ENCODE assay signal across 17 cellular contexts in genomic region chr2:86464654-86465053, GRCh38. TPM values are rescaled to one million over a fixed set of nuclear protein-coding genes. Genes with fewer than 3 reads are reported as not detected.
DNase-seq lines count a peak whose midpoint lies in the region; ATAC-seq, FAIRE-seq and TF ChIP-seq lines count a peak whose summit lies in the region.
"Had no signal": no experiment of that assay in that cellular context is flagged by ENCODE, and none has a peak within 500 bp of the region (broad histone marks: within the 10 kb centered on the region; RNA-seq: fewer than 3 reads in every experiment).

No MANE protein-coding gene starts in this region.

- H3K36me3 ChIP-seq in small intestine (ENCODE audit: control insufficient read depth in 2 of 2, insufficient read depth in 2 of 2, low read length in 2 of 2) (peaks cover 6 to 34% of the 10 kb centered on the region in 2 donors), SK-N-SH (replicated peaks in 1 of 2; ENCODE audit: control insufficient read depth in 1 of 2, insufficient read depth in 2 of 2, low read length in 1 of 2) (peaks cover 89 to 92% of the 10 kb centered on the region in 2 experiments)

- peak overlapping the region; percentile 15 for H3K4me3 Mint-ChIP-seq in T-helper 2 cell treated with Interferon-gamma antibody and Interleukin-4, amounts not matched to agents 5 μg/mL and 100 μg/mL, for 36 hours
- no peak overlapping the region for H3K4me3 Mint-ChIP-seq in effector memory CD8-positive, alpha-beta T cell
- H3K4me3 Mint-ChIP-seq in naive thymus-derived CD8-positive, alpha-beta T cell, result peak overlapping the region in 1 of 10 donors; percentile 12

- peaks cover 0 to 3% of the 10 kb centered on the region in 2 donors for H3K4me1 ChIP-seq in small intestine (ENCODE audit: control insufficient read depth in 2 of 2, insufficient read depth in 1 of 2, low read depth in 1 of 2, low read length in 1 of 2)
- no peaks in the 10 kb centered on the region for H3K4me1 ChIP-seq in SK-N-SH (ENCODE audit: control insufficient read depth in 1 of 2, insufficient read depth in 2 of 2, low read depth in 1 of 2, low read length in 1 of 2)
- H3K4me1 ChIP-seq: thyroid gland had no signal

- POLR2A ChIA-PET in naive thymus-derived CD8-positive, alpha-beta T cell (lab: Charles Lee), result no interaction called here
- POLR2A ChIA-PET in SK-N-SH (lab: Yijun Ruan, JAX), result no interaction called here

- peaks cover 8% of the 10 kb centered on the region; the same call in 1 of the 2 replicates for H4K20me1 ChIP-seq in SK-N-SH (ENCODE audit: insufficient read depth)

- H3K9me2 ChIP-seq in SK-N-SH, result no peaks in the 10 kb centered on the region

- H3K4me1 Mint-ChIP-seq in T-helper 2 cell treated with Interferon-gamma antibody and Interleukin-4, amounts not matched to agents 5 μg/mL and 100 μg/mL, for 36 hours (ENCODE audit: low read depth), result peaks cover 50% of the 10 kb centered on the region
- peaks cover 17 to 41% of the 10 kb centered on the region in 2 donors for H3K4me1 Mint-ChIP-seq in effector memory CD8-positive, alpha-beta T cell (ENCODE audit: low read depth in 2 of 2)
- H3K4me1 Mint-ChIP-seq in naive thymus-derived CD8-positive, alpha-beta T cell, result peaks cover 32 to 57% (median 45%) of the 10 kb centered on the region in 4 donors

- no peaks in the 10 kb centered on the region for H3K27me3 Mint-ChIP-seq in T-helper 2 cell treated with Interferon-gamma antibody and Interleukin-4, amounts not matched to agents 5 μg/mL and 100 μg/mL, for 36 hours (ENCODE audit: low read depth)
- H3K27me3 Mint-ChIP-seq in effector memory CD8-positive, alpha-beta T cell, result no peaks in the 10 kb centered on the region
- no peaks in the 10 kb centered on the region for H3K27me3 Mint-ChIP-seq in naive thymus-derived CD8-positive, alpha-beta T cell

- peaks cover 89% of the 10 kb centered on the region for H3K36me3 Mint-ChIP-seq in T-helper 2 cell treated with Interferon-gamma antibody and Interleukin-4, amounts not matched to agents 5 μg/mL and 100 μg/mL, for 36 hours (ENCODE audit: low read depth)
- H3K36me3 Mint-ChIP-seq in effector memory CD8-positive, alpha-beta T cell (ENCODE audit: insufficient read depth), result peaks cover 85% of the 10 kb centered on the region
- peaks cover 30 to 100% (median 45%) of the 10 kb centered on the region in 3 donors for H3K36me3 Mint-ChIP-seq in naive thymus-derived CD8-positive, alpha-beta T cell

- H3F3A ChIP-seq in SK-N-SH (replicated peaks; ENCODE audit: insufficient read depth), result peaks cover 4% of the 10 kb centered on the region

- H3K27me3 ChIP-seq in small intestine (ENCODE audit: control insufficient read depth in 2 of 2, insufficient read depth in 2 of 2, low read length in 2 of 2) (no peaks in the 10 kb centered on the region), SK-N-SH (ENCODE audit: insufficient read depth) (no peaks in the 10 kb centered on the region)
- H3K27me3 ChIP-seq: thyroid gland had no signal

- DNase-seq in T-helper 2 cell treated with Interferon-gamma antibody and Interleukin-4, amounts not matched to agents 5 μg/mL and 100 μg/mL, for 36 hours (ENCODE audit: low spot score), result peak; percentile 30
- DNase-seq in T-helper 2 cell (no peak), small intestine (no peak), SK-N-SH (no peak), NCI-H2107 treated with DMSO at 0.1 percent for 48 hours (lab: John Stamatoyannopoulos, UW; ENCODE audit: unreplicated experiment) (no peak)
- DNase-seq in effector memory CD8-positive, alpha-beta T cell, result no peak
- DNase-seq in naive thymus-derived CD8-positive, alpha-beta T cell, result no peak
- DNase-seq: 8988T; effector CD8-positive, alpha-beta T cell; GM23248; left colon; NCI-H1436; NCI-H446 treated with DMSO at 0.1 percent for 48 hours; SIG-M5; thyroid gland had no signal

- WGBS in small intestine, 3 donors, result 79 to 88% (median 87%) methylated on average over 3 of the region's 3 CpGs
- 95% methylated on average over 3 of the region's 3 CpGs for whole genome bisulfite sequencing in SK-N-SH (ENCODE audit: low lambda C conversion rate)

- H3K9me3 ChIP-seq in small intestine (ENCODE audit: control insufficient read depth, low read depth) (no peaks in the 10 kb centered on the region), SK-N-SH (no peaks in the 10 kb centered on the region)
- H3K9me3 ChIP-seq: thyroid gland had no signal

- peaks cover 4% of the 10 kb centered on the region; the same call in 1 of the 2 replicates for H3K79me2 ChIP-seq in SK-N-SH (ENCODE audit: insufficient read depth)

- H2AFZ ChIP-seq in SK-N-SH (ENCODE audit: low read depth), result no peak overlapping the region
- H2AFZ ChIP-seq: GM23248 had no signal

- peak; percentile 74 for ATAC-seq in HG02870 (IDR thresholded peaks at IDR 0.05; ENCODE audit: unreplicated experiment)
- no peak for ATAC-seq in effector memory CD8-positive, alpha-beta T cell (replicated peaks)
- ATAC-seq in naive thymus-derived CD8-positive, alpha-beta T cell, result no peak
- ATAC-seq: left colon had no signal

- H3K27ac ChIP-seq in small intestine (ENCODE audit: low read depth in 1 of 2, low read length in 1 of 2), result no peak overlapping the region
- no peak overlapping the region for H3K27ac ChIP-seq in SK-N-SH (ENCODE audit: low read depth in 2 of 2, low read length in 1 of 2)
- H3K27ac ChIP-seq: C4-2B, GM23248, thyroid gland had no signal

- H3K4me3 ChIP-seq in small intestine (ENCODE audit: low read depth in 1 of 2, low read length in 2 of 2) (no peak overlapping the region), SK-N-SH (ENCODE audit: low read depth in 2 of 2, low read length in 1 of 2) (no peak overlapping the region)
- H3K4me3 ChIP-seq: GM23248, thyroid gland had no signal

- no peak for FAIRE-seq in small intestine (lab: Jason Lieb, UNC)

- H3K27ac Mint-ChIP-seq in T-helper 2 cell treated with Interferon-gamma antibody and Interleukin-4, amounts not matched to agents 5 μg/mL and 100 μg/mL, for 36 hours, result peak overlapping the region; percentile 49
- peak overlapping the region; percentile 24 to 60 for H3K27ac Mint-ChIP-seq in effector memory CD8-positive, alpha-beta T cell
- H3K27ac Mint-ChIP-seq in naive thymus-derived CD8-positive, alpha-beta T cell, result peak overlapping the region; percentile 5 to 66 (median 31)

- H3K9ac ChIP-seq in SK-N-SH, result no peak overlapping the region
- H3K9ac ChIP-seq: GM23248 had no signal

- no peak for TF ChIP-seq EP300 in SK-N-SH (IDR thresholded peaks at IDR 0.05; ENCODE audit: borderline replicate concordance in 1 of 2, low read depth in 1 of 2, low read length in 1 of 2)

- CTCF ChIA-PET in SK-N-SH (lab: Yijun Ruan, JAX), result no interaction called here

- no peak for TF ChIP-seq CTCF in SK-N-SH (IDR thresholded peaks at IDR 0.05)

- H3K4me2 ChIP-seq in SK-N-SH, result no peak overlapping the region

- no peak for TF ChIP-seq RAD21 in SK-N-SH (IDR thresholded peaks at IDR 0.05; ENCODE audit: low read length)

- H3K9me3 Mint-ChIP-seq in T-helper 2 cell treated with Interferon-gamma antibody and Interleukin-4, amounts not matched to agents 5 μg/mL and 100 μg/mL, for 36 hours, result no peaks in the 10 kb centered on the region
- H3K9me3 Mint-ChIP-seq in effector memory CD8-positive, alpha-beta T cell, result no peaks in the 10 kb centered on the region
- H3K9me3 Mint-ChIP-seq in naive thymus-derived CD8-positive, alpha-beta T cell, result no peaks in the 10 kb centered on the region

TF ChIP-seq in SK-N-SH, 30 proteins besides CTCF, POLR2A, EP300 and RAD21:
- TF ChIP-seq USF2 (IDR thresholded peaks at IDR 0.05; ENCODE audit: borderline replicate concordance, low read depth, low read length), result no peak
- TF ChIP-seq RXRA (IDR thresholded peaks at IDR 0.05; ENCODE audit: borderline replicate concordance, low read depth), result no peak
- no peak for TF ChIP-seq SIN3A (IDR thresholded peaks at IDR 0.05; ENCODE audit: borderline replicate concordance, low read depth, low read length)
- TF ChIP-seq GABPA (IDR thresholded peaks at IDR 0.05; ENCODE audit: low read depth), result no peak
- no peak for TF ChIP-seq RFX5 (IDR thresholded peaks at IDR 0.05; ENCODE audit: low read length)
- no peak for TF ChIP-seq MEF2A (IDR thresholded peaks at IDR 0.05; ENCODE audit: borderline replicate concordance, low read depth)
- no peak for TF ChIP-seq CHD2 (IDR thresholded peaks at IDR 0.05; ENCODE audit: low read length, partially characterized antibody)
- no peak for TF ChIP-seq IRF3 (IDR thresholded peaks at IDR 0.05; ENCODE audit: low read depth, low read length)
TF ChIP-seq in SK-N-SH: peak in this region for 0.

RNA-seq across cellular contexts. Expression of gene KDM3A, which starts 23.5 kb away (rescaled TPM):
- 100 to 1,000 TPM; 187 to 194 TPM for total RNA-seq in naive thymus-derived CD8-positive, alpha-beta T cell
- 10 to 100 TPM; 12.6 to 30.4 (median 17.5) TPM for polyA plus RNA-seq in naive thymus-derived CD8-positive, alpha-beta T cell
- polyA plus RNA-seq in small intestine (10 to 100 TPM; 13.5 to 51.2 (median 29.2) TPM), SK-N-SH (2012; rRNA removed) (13.7 and 20.4 TPM in 2 replicates)
- 13.4 and 14.0 TPM in 2 replicates for polyA plus RNA-seq in SK-N-SH (2012; cell fraction: cytosol; rRNA removed)
- polyA plus RNA-seq in SK-N-SH (2012; cell fraction: nucleus; rRNA removed), result 33.3 and 56.7 TPM in 2 replicates
